Comparison of ENCODE assay signal across 3 cellular contexts in genomic region chr10:64555609-64556008, GRCh38.
"Had no signal": no experiment of that assay in that cellular context is flagged by ENCODE, and none has a peak within 500 bp of the region (broad histone marks: within the 10 kb centered on the region; RNA-seq: fewer than 3 reads in every experiment).

No MANE protein-coding gene starts in this region.

- H3K4me3 ChIP-seq: GM12878 had no signal

- DNase-seq: GDM1, GF-D8 had no signal
